Comparison of ENCODE assay signal across 1 cellular context in the genomic region with DNA sequence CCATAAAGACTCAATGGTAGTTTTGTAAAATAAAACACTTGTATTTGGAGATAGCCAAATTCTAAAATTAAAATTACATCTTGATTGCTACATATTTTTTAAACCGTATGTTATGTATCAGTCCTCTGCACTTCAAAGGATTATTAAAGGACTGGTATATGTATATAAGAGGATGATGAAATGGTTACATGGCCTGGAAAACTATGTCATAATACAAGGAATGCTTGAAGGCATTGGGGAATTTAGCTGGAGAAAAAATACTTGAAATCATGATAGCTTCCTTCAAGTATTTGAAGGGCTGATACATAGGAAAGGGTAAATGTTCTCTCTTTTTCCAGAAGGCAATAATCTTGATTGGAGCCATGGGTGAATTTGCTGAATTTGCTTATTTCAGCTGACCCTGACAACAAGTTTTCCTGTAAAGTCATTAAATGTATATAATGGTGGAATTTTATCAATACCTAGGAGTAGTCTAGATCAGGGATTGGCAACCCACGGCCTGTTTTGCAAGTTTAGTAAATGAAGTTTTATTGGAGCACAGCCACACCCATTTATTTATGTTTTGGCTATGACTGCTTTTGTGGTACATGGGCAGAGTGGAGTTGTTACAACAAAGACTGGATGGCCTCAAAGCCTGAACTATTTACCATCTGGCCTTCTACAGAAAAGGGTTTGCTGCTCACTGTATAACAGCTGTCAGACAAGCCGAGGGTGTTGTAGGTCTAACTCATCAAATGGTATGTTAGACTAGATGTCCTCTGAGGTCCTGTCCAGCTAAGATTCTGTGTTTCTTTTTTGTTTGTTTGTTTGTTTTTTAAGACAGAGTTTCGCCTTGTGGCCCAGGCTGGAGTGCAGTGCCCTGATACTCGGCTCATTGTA.
TF ChIP-seq lines count a peak whose summit lies in the region.

No MANE protein-coding gene starts in this region.

TF ChIP-seq in GM23338, 12 proteins besides CTCF, POLR2A, EP300 and RAD21:
- TF ChIP-seq, protein P1, sequence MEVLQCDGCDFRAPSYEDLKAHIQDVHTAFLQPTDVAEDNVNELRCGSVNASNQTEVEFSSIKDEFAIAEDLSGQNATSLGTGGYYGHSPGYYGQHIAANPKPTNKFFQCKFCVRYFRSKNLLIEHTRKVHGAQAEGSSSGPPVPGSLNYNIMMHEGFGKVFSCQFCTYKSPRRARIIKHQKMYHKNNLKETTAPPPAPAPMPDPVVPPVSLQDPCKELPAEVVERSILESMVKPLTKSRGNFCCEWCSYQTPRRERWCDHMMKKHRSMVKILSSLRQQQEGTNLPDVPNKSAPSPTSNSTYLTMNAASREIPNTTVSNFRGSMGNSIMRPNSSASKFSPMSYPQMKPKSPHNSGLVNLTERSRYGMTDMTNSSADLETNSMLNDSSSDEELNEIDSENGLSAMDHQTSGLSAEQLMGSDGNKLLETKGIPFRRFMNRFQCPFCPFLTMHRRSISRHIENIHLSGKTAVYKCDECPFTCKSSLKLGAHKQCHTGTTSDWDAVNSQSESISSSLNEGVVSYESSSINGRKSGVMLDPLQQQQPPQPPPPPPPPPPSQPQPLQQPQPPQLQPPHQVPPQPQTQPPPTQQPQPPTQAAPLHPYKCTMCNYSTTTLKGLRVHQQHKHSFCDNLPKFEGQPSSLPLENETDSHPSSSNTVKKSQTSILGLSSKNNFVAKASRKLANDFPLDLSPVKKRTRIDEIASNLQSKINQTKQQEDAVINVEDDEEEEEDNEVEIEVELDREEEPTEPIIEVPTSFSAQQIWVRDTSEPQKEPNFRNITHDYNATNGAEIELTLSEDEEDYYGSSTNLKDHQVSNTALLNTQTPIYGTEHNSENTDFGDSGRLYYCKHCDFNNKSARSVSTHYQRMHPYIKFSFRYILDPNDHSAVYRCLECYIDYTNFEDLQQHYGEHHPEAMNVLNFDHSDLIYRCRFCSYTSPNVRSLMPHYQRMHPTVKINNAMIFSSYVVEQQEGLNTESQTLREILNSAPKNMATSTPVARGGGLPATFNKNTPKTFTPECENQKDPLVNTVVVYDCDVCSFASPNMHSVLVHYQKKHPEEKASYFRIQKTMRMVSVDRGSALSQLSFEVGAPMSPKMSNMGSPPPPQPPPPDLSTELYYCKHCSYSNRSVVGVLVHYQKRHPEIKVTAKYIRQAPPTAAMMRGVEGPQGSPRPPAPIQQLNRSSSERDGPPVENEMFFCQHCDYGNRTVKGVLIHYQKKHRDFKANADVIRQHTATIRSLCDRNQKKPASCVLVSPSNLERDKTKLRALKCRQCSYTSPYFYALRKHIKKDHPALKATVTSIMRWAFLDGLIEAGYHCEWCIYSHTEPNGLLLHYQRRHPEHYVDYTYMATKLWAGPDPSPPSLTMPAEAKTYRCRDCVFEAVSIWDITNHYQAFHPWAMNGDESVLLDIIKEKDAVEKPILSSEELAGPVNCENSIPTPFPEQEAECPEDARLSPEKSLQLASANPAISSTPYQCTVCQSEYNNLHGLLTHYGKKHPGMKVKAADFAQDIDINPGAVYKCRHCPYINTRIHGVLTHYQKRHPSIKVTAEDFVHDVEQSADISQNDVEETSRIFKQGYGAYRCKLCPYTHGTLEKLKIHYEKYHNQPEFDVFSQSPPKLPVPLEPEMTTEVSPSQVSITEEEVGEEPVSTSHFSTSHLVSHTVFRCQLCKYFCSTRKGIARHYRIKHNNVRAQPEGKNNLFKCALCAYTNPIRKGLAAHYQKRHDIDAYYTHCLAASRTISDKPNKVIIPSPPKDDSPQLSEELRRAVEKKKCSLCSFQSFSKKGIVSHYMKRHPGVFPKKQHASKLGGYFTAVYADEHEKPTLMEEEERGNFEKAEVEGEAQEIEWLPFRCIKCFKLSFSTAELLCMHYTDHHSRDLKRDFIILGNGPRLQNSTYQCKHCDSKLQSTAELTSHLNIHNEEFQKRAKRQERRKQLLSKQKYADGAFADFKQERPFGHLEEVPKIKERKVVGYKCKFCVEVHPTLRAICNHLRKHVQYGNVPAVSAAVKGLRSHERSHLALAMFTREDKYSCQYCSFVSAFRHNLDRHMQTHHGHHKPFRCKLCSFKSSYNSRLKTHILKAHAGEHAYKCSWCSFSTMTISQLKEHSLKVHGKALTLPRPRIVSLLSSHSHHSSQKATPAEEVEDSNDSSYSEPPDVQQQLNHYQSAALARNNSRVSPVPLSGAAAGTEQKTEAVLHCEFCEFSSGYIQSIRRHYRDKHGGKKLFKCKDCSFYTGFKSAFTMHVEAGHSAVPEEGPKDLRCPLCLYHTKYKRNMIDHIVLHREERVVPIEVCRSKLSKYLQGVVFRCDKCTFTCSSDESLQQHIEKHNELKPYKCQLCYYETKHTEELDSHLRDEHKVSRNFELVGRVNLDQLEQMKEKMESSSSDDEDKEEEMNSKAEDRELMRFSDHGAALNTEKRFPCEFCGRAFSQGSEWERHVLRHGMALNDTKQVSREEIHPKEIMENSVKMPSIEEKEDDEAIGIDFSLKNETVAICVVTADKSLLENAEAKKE (CRISPR knock-in tag; IDR thresholded peaks at IDR 0.05) = no peak
